Comparison of ENCODE assay signal across 33 cellular contexts in the genomic region with DNA sequence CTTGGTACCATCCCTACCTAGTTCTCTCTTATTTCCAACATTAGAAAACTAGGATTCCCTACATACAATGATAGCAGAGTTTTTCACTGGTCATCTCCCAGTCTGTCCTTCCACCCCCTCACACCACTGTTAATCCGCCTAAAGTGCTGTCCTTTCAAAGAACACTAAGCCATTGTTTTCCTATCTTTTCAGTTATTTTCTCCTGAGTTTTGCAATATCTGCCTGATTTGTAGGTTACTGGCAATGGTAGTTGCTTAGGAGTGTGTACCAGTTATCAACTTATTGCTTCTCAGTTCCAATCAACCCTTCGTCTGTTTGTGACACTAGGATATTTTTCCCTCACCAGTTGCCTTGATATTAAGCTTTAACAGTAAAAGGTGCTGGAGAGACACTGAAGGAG.
"Had no signal": no experiment of that assay in that cellular context is flagged by ENCODE, and none has a peak within 500 bp of the region (broad histone marks: within the 10 kb centered on the region; RNA-seq: fewer than 3 reads in every experiment).

No MANE protein-coding gene starts in this region.

- H3K36me3 Mint-ChIP-seq: activated CD4-positive, alpha-beta memory T cell treated with anti-CD3 and anti-CD28 coated beads for 36 hours; activated CD8-positive, alpha-beta memory T cell treated with anti-CD3 and anti-CD28 coated beads, Interleukin-2, amount 10 ng/mL, durations not matched to agents 7 days and 5 days; activated naive CD4-positive, alpha-beta T cell treated with anti-CD3 and anti-CD28 coated beads, Interleukin-2, amount 50 U/mL, for 24 hours; activated naive CD8-positive, alpha-beta T cell treated with anti-CD3 and anti-CD28 coated beads for 36 hours had no signal

- H3K9me3 Mint-ChIP-seq: activated CD4-positive, alpha-beta memory T cell treated with anti-CD3 and anti-CD28 coated beads for 36 hours; activated CD4-positive, alpha-beta T cell treated with anti-CD3 and anti-CD28 coated beads, Interleukin-2, amount 10 ng/mL, durations not matched to agents 24 days and 14 days; activated naive CD4-positive, alpha-beta T cell treated with anti-CD3 and anti-CD28 coated beads for 36 hours; activated naive CD8-positive, alpha-beta T cell treated with anti-CD3 and anti-CD28 coated beads for 36 hours; activated naive CD8-positive, alpha-beta T cell treated with anti-CD3 and anti-CD28 coated beads, Interleukin-2, amount 50 U/mL, for 24 hours; activated T-helper 1 cell treated with anti-CD3 and anti-CD28 coated beads, Interleukin-12 subunit alpha, Interleukin-12 subunit beta, Interleukin-2, Interleukin-4 antibody, amounts not matched to agents 30 ng/mL and 10 ng/mL and 1 ng/mL, durations not matched to agents 14 hours and 24 hours and 36 hours; activated T-helper 2 cell treated with anti-CD3 and anti-CD28 coated beads, Interferon-gamma antibody, Interleukin-2, Interleukin-4, amounts not matched to agents 10 μg/mL and 5 μg/mL and 100 μg/mL, durations not matched to agents 14 hours and 24 hours and 36 hours; effector memory CD8-positive, alpha-beta T cell had no signal

- H3K4me3 Mint-ChIP-seq: activated CD4-positive, alpha-beta memory T cell treated with anti-CD3 and anti-CD28 coated beads for 36 hours; activated CD4-positive, alpha-beta T cell treated with anti-CD3 and anti-CD28 coated beads for 36 hours; activated CD4-positive, alpha-beta T cell treated with anti-CD3 and anti-CD28 coated beads, Interleukin-2, amount 10 ng/mL, durations not matched to agents 24 days and 14 days; activated CD8-positive, alpha-beta memory T cell treated with anti-CD3 and anti-CD28 coated beads, Interleukin-2, amount 10 ng/mL, durations not matched to agents 7 days and 5 days; activated CD8-positive, alpha-beta T cell treated with anti-CD3 and anti-CD28 coated beads, Interleukin-2, amount 10 ng/mL, durations not matched to agents 7 days and 5 days; activated naive CD4-positive, alpha-beta T cell treated with anti-CD3 and anti-CD28 coated beads for 36 hours; activated naive CD4-positive, alpha-beta T cell treated with anti-CD3 and anti-CD28 coated beads, Interleukin-2, amount 50 U/mL, for 24 hours; activated naive CD8-positive, alpha-beta T cell treated with anti-CD3 and anti-CD28 coated beads for 36 hours; activated naive CD8-positive, alpha-beta T cell treated with anti-CD3 and anti-CD28 coated beads, Interleukin-2, amount 50 U/mL, for 24 hours; activated T-helper 1 cell treated with anti-CD3 and anti-CD28 coated beads, Interleukin-12 subunit alpha, Interleukin-12 subunit beta, Interleukin-2, Interleukin-4 antibody, amounts not matched to agents 30 ng/mL and 10 ng/mL and 1 ng/mL, durations not matched to agents 14 hours and 24 hours and 36 hours; effector memory CD8-positive, alpha-beta T cell had no signal

- H3K9me3 ChIP-seq: adrenal gland, body of pancreas, esophagus squamous epithelium, gastrocnemius medialis had no signal

- H3K27me3 ChIP-seq: adrenal gland, body of pancreas, esophagus squamous epithelium, gastrocnemius medialis, heart left ventricle had no signal

- DNase-seq: activated CD4-positive, alpha-beta memory T cell treated with anti-CD3 and anti-CD28 coated beads for 36 hours; activated CD4-positive, alpha-beta T cell treated with anti-CD3 and anti-CD28 coated beads for 36 hours; activated CD4-positive, alpha-beta T cell treated with anti-CD3 and anti-CD28 coated beads, Interleukin-2, amount 10 ng/mL, durations not matched to agents 24 days and 14 days; activated CD4-positive, CD25-positive, alpha-beta regulatory T cell; activated CD4-positive, CD25-positive, alpha-beta regulatory T cell treated with anti-CD3 and anti-CD28 coated beads, Interleukin-2, amount 50 U/mL, for 72 hours; activated CD8-positive, alpha-beta memory T cell treated with anti-CD3 and anti-CD28 coated beads, Interleukin-2, amount 10 ng/mL, durations not matched to agents 7 days and 5 days; activated CD8-positive, alpha-beta memory T cell treated with anti-CD3 and anti-CD28 coated beads, Interleukin-2, amount 50 U/mL, for 4 hours; activated CD8-positive, alpha-beta T cell treated with anti-CD3 and anti-CD28 coated beads, Interleukin-2, amount 10 ng/mL, durations not matched to agents 7 days and 5 days; activated effector memory CD4-positive, alpha-beta T cell treated with anti-CD3 and anti-CD28 coated beads, Interleukin-2, amount 50 U/mL, for 16 hours; activated naive CD4-positive, alpha-beta T cell treated with anti-CD3 and anti-CD28 coated beads for 36 hours; activated naive CD8-positive, alpha-beta T cell treated with anti-CD3 and anti-CD28 coated beads for 36 hours; activated naive CD8-positive, alpha-beta T cell treated with anti-CD3 and anti-CD28 coated beads, Interleukin-2, amount 50 U/mL, for 24 hours; activated T-cell treated with anti-CD3 and anti-CD28 coated beads, Interleukin-2, amount 50 U/mL, for 1 hour; activated T-cell treated with anti-CD3 and anti-CD28 coated beads, Interleukin-2, amount 50 U/mL, for 48 hours; adrenal gland; amygdala; aorta; body of pancreas; caudate nucleus; cortex of kidney; dermis blood vessel endothelial cell; effector CD4-positive, alpha-beta T cell; effector memory CD8-positive, alpha-beta T cell; esophagus squamous epithelium; foreskin fibroblast; gastrocnemius medialis; glutamatergic neuron; heart left ventricle; T-helper 2 cell had no signal

- H3K27ac ChIP-seq: adrenal gland, body of pancreas, epithelial cell of prostate, esophagus squamous epithelium, gastrocnemius medialis, heart left ventricle had no signal

- H3K4me1 ChIP-seq: adrenal gland, body of pancreas, esophagus squamous epithelium, gastrocnemius medialis, heart left ventricle had no signal

- H3K36me3 ChIP-seq: adrenal gland, esophagus squamous epithelium, gastrocnemius medialis, heart left ventricle had no signal

- H3K4me1 Mint-ChIP-seq: activated CD4-positive, alpha-beta T cell treated with anti-CD3 and anti-CD28 coated beads for 36 hours; activated CD4-positive, alpha-beta T cell treated with anti-CD3 and anti-CD28 coated beads, Interleukin-2, amount 10 ng/mL, durations not matched to agents 24 days and 14 days; activated CD8-positive, alpha-beta memory T cell treated with anti-CD3 and anti-CD28 coated beads, Interleukin-2, amount 10 ng/mL, durations not matched to agents 7 days and 5 days; activated naive CD4-positive, alpha-beta T cell treated with anti-CD3 and anti-CD28 coated beads, Interleukin-2, amount 50 U/mL, for 24 hours; activated naive CD8-positive, alpha-beta T cell treated with anti-CD3 and anti-CD28 coated beads for 36 hours; activated naive CD8-positive, alpha-beta T cell treated with anti-CD3 and anti-CD28 coated beads, Interleukin-2, amount 50 U/mL, for 24 hours had no signal

- H3K27ac Mint-ChIP-seq: activated CD4-positive, alpha-beta memory T cell treated with anti-CD3 and anti-CD28 coated beads for 36 hours; activated CD4-positive, alpha-beta T cell treated with anti-CD3 and anti-CD28 coated beads for 36 hours; activated CD4-positive, alpha-beta T cell treated with anti-CD3 and anti-CD28 coated beads, Interleukin-2, amount 10 ng/mL, durations not matched to agents 24 days and 14 days; activated CD8-positive, alpha-beta memory T cell treated with anti-CD3 and anti-CD28 coated beads, Interleukin-2, amount 10 ng/mL, durations not matched to agents 7 days and 5 days; activated CD8-positive, alpha-beta T cell treated with anti-CD3 and anti-CD28 coated beads, Interleukin-2, amount 10 ng/mL, durations not matched to agents 7 days and 5 days; activated naive CD4-positive, alpha-beta T cell treated with anti-CD3 and anti-CD28 coated beads for 36 hours; activated naive CD4-positive, alpha-beta T cell treated with anti-CD3 and anti-CD28 coated beads, Interleukin-2, amount 50 U/mL, for 24 hours; activated naive CD8-positive, alpha-beta T cell treated with anti-CD3 and anti-CD28 coated beads for 36 hours; activated naive CD8-positive, alpha-beta T cell treated with anti-CD3 and anti-CD28 coated beads, Interleukin-2, amount 50 U/mL, for 24 hours; activated T-helper 1 cell treated with anti-CD3 and anti-CD28 coated beads, Interleukin-12 subunit alpha, Interleukin-12 subunit beta, Interleukin-2, Interleukin-4 antibody, amounts not matched to agents 30 ng/mL and 10 ng/mL and 1 ng/mL, durations not matched to agents 14 hours and 24 hours and 36 hours; activated T-helper 2 cell treated with anti-CD3 and anti-CD28 coated beads, Interferon-gamma antibody, Interleukin-2, Interleukin-4, amounts not matched to agents 10 μg/mL and 5 μg/mL and 100 μg/mL, durations not matched to agents 14 hours and 24 hours and 36 hours; effector memory CD8-positive, alpha-beta T cell had no signal

- H3K4me3 ChIP-seq: adrenal gland, body of pancreas, esophagus squamous epithelium, gastrocnemius medialis, heart left ventricle had no signal

- H3K27me3 Mint-ChIP-seq: activated CD8-positive, alpha-beta memory T cell treated with anti-CD3 and anti-CD28 coated beads, Interleukin-2, amount 10 ng/mL, durations not matched to agents 7 days and 5 days; activated naive CD8-positive, alpha-beta T cell treated with anti-CD3 and anti-CD28 coated beads for 36 hours; activated naive CD8-positive, alpha-beta T cell treated with anti-CD3 and anti-CD28 coated beads, Interleukin-2, amount 50 U/mL, for 24 hours had no signal
